Comparison of ENCODE assay signal across 1 cellular context in genomic region chr11:117885777-117886176, GRCh38.
TF ChIP-seq lines count a peak whose summit lies in the region.

No MANE protein-coding gene starts in this region.

TF ChIP-seq in GM23338, 12 proteins besides CTCF, POLR2A, EP300 and RAD21 (continued from another document):
- no peak for TF ChIP-seq REST (IDR thresholded peaks at IDR 0.05; ENCODE audit: unreplicated experiment)
